Comparison of ENCODE assay signal across 9 cellular contexts in genomic region chr7:132430863-132431822, GRCh38.
DNase-seq lines count a peak whose midpoint lies in the region; ATAC-seq and TF ChIP-seq lines count a peak whose summit lies in the region.
"Had no signal": no experiment of that assay in that cellular context is flagged by ENCODE, and none has a peak within 500 bp of the region (broad histone marks: within the 10 kb centered on the region; RNA-seq: fewer than 3 reads in every experiment).

No MANE protein-coding gene starts in this region.

- no peaks in the 10 kb centered on the region for H3K36me3 ChIP-seq in BLaER1
- no peaks in the 10 kb centered on the region for H3K36me3 ChIP-seq in adrenal gland (replicated peaks in 1 of 2)
- H3K36me3 ChIP-seq in neuronal stem cell (replicated peaks in 1 of 2; ENCODE audit: control insufficient read depth in 2 of 2, insufficient read depth in 2 of 2, low read length in 2 of 2) = no peaks in the 10 kb centered on the region
- H3K36me3 ChIP-seq: cardiac muscle cell had no signal

- peak overlapping the region; percentile 83 for H3K4me2 ChIP-seq in BLaER1
- no peak overlapping the region for H3K4me2 ChIP-seq in neuronal stem cell (ENCODE audit: insufficient read depth, low read length, poor library complexity, severe bottlenecking)

- H3K9me3 ChIP-seq in BLaER1 (no peaks in the 10 kb centered on the region), adrenal gland (replicated peaks in 1 of 3) (no peaks in the 10 kb centered on the region), neuronal stem cell (replicated peaks in 1 of 2; ENCODE audit: control insufficient read depth in 2 of 2, insufficient read depth in 1 of 2, low read depth in 1 of 2, low read length in 2 of 2) (no peaks in the 10 kb centered on the region)

- no peak overlapping the region for H2BK12ac ChIP-seq in neuronal stem cell (ENCODE audit: low read length)

- no peak overlapping the region for H4K91ac ChIP-seq in neuronal stem cell (ENCODE audit: low read depth, low read length, poor library complexity)

- no peaks in the 10 kb centered on the region for H3K79me1 ChIP-seq in neuronal stem cell (ENCODE audit: low read depth, low read length)

- peak overlapping the region; percentile 63; the same call in 1 of the 2 replicates for H3K9ac ChIP-seq in BLaER1
- H3K9ac ChIP-seq in neuronal stem cell (ENCODE audit: low read depth, low read length, poor library complexity) = no peak overlapping the region

- H3K27me3 ChIP-seq in BLaER1 = no peaks in the 10 kb centered on the region
- H3K27me3 ChIP-seq in adrenal gland = no peaks in the 10 kb centered on the region
- no peaks in the 10 kb centered on the region for H3K27me3 ChIP-seq in neuronal stem cell (ENCODE audit: control insufficient read depth in 3 of 3, insufficient read depth in 3 of 3, low read depth in 1 of 3, low read length in 3 of 3)
- H3K27me3 ChIP-seq: cardiac muscle cell had no signal

- intact Hi-C loops in adrenal gland (cut with DNase I) = no loop called here

- DNase-seq in OCI-M1 (lab: John Stamatoyannopoulos, UW) (peak; percentile 87), adrenal gland (peak in 6 of 7 donors; percentile 25 to 71 (median 55)), neuronal stem cell (ENCODE audit: low spot score) (no peak), NCI-H1436 (lab: John Stamatoyannopoulos, UW) (no peak), DMS153 (lab: John Stamatoyannopoulos, UW) (no peak), left lobe of liver (ENCODE audit: low spot score) (no peak)
- no peak for DNase-seq in effector CD8-positive, alpha-beta T cell (lab: John Stamatoyannopoulos, UW)

- no peak overlapping the region for H2BK120ac ChIP-seq in neuronal stem cell (ENCODE audit: low read depth, low read length)

- H3K27ac ChIP-seq in BLaER1 (peak overlapping the region; percentile 82), adrenal gland (no peak overlapping the region), neuronal stem cell (replicated peaks; ENCODE audit: low read length) (no peak overlapping the region)
- H3K27ac ChIP-seq: cardiac muscle cell had no signal

- no peak overlapping the region for H3K18ac ChIP-seq in neuronal stem cell (ENCODE audit: low read length)

- H2BK5ac ChIP-seq in neuronal stem cell (ENCODE audit: low read length) = no peak overlapping the region

- no peak for ATAC-seq in left lobe of liver

- 54 to 75% (median 64%) methylated on average over 12 to 13 of the region's 13 CpGs for WGBS in adrenal gland, 4 donors
- no CpG with 5 or more reads among the region's 13 CpGs for WGBS in neuronal stem cell (ENCODE audit: extremely low coverage in 2 of 2, insufficient read length in 2 of 2, insufficient replicate concordance in 1 of 2), 2 donors

- H2BK15ac ChIP-seq in neuronal stem cell (ENCODE audit: low read length) = no peak overlapping the region

- peak overlapping the region; percentile 2 for H3K23ac ChIP-seq in neuronal stem cell (ENCODE audit: low read depth, low read length, poor library complexity)

- no peak overlapping the region for H2AK5ac ChIP-seq in neuronal stem cell (ENCODE audit: low read depth, low read length)

- H3K4me1 ChIP-seq in BLaER1 (peaks cover 100% of the 10 kb centered on the region), adrenal gland (replicated peaks in 1 of 2) (no peaks in the 10 kb centered on the region), neuronal stem cell (ENCODE audit: control insufficient read depth in 2 of 2, insufficient read depth in 1 of 2, low read depth in 1 of 2, low read length in 2 of 2) (peaks cover 0 to 7% of the 10 kb centered on the region in 2 donors)

- H3K14ac ChIP-seq in neuronal stem cell (ENCODE audit: low read length) = no peak overlapping the region

- TF ChIP-seq CTCF in adrenal gland (IDR thresholded peaks at IDR 0.05) = no peak

- no peaks in the 10 kb centered on the region for H4K20me1 ChIP-seq in BLaER1

- no peak overlapping the region for H4K8ac ChIP-seq in neuronal stem cell (ENCODE audit: low read depth, low read length)

- no peak overlapping the region for H3K4ac ChIP-seq in neuronal stem cell (ENCODE audit: low read length)

- H3K4me3 ChIP-seq in BLaER1 = no peak overlapping the region
- no peak overlapping the region for H3K4me3 ChIP-seq in adrenal gland
- no peak overlapping the region for H3K4me3 ChIP-seq in neuronal stem cell (ENCODE audit: low read length in 2 of 2)
- H3K4me3 ChIP-seq: cardiac muscle cell had no signal

- H2AFZ ChIP-seq in neuronal stem cell (ENCODE audit: low read length) = no peak overlapping the region

- TF ChIP-seq POLR2A in adrenal gland (IDR thresholded peaks at IDR 0.05) = no peak

Comparison
In these comparisons a context has a peak if more than half of its experiments do, and no peak if none do; other contexts are left out.
1. DNase-seq: peak in OCI-M1 (single experiment) and adrenal gland (6 of 7); none in neuronal stem cell (single experiment), NCI-H1436 (single experiment), DMS153 (single experiment), effector CD8-positive, alpha-beta T cell (single experiment) and left lobe of liver (single experiment).